In the genomic region with DNA sequence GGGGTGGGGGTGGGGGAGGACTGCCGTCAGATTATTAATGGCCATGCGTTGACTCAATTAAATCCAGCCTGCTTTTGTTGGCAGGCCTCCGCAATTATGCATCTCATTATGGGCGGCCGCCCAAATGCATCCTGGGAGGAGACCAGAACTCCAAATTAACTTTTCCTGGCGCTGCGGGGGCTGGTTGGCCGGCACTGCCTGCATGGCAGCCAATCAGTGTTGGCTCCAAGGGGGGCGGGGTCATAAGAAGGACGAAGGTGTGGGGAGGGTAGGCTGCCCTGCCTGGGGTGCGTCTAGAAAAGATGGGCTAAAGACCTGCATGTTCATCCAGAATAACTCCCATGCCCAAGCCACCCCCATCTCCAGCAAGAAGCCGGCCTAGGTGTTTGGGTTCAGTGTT, we compare ENCODE assay signal across 22 cellular contexts.
DNase-seq lines count a peak whose midpoint lies in the region; ATAC-seq and TF ChIP-seq lines count a peak whose summit lies in the region.
"Had no signal": no experiment of that assay in that cellular context is flagged by ENCODE, and none has a peak within 500 bp of the region (broad histone marks: within the 10 kb centered on the region; RNA-seq: fewer than 3 reads in every experiment).

No MANE protein-coding gene starts in this region.

- CTCF ChIA-PET in HEK293 (lab: Yijun Ruan, JAX) = no interaction called here
- CTCF ChIA-PET in activated CD8-positive, alpha-beta memory T cell treated with anti-CD3 and anti-CD28 coated beads, Interleukin-2, amount 10 ng/mL, durations not matched to agents 7 days and 5 days (lab: Charles Lee) = no interaction called here

- H3K27me3 ChIP-seq in testis (no peaks in the 10 kb centered on the region), trophoblast cell (ENCODE audit: insufficient read depth, low read length) (peaks cover 41% of the 10 kb centered on the region)

- no peak overlapping the region for H4K8ac ChIP-seq in trophoblast cell (ENCODE audit: low read depth, low read length)

- H3K27ac ChIP-seq in HEK293 (ENCODE audit: extremely low read depth, low read depth, low read length) (no peak overlapping the region), testis (no peak overlapping the region), trophoblast cell (ENCODE audit: low read depth, low read length) (no peak overlapping the region)
- H3K27ac ChIP-seq: 22Rv1; BLaER1 treated with 17β-estradiol and CSF1 and Interleukin-3, amounts not matched to agents 10 nM and 100 nM; GM23248 had no signal

- intact Hi-C loops in testis (cut with DNase I; ENCODE audit: low total_unique reads) = no loop called here

- H3K9ac ChIP-seq in trophoblast cell (ENCODE audit: low read length) = no peak overlapping the region
- H3K9ac ChIP-seq: BLaER1 treated with 17β-estradiol and CSF1 and Interleukin-3, amounts not matched to agents 10 nM and 100 nM; GM23248 had no signal

- no peak overlapping the region for H2BK5ac ChIP-seq in trophoblast cell (ENCODE audit: low read depth, low read length, poor library complexity)

- no peak overlapping the region for H2BK12ac ChIP-seq in trophoblast cell (ENCODE audit: low read length)

- peaks cover 2% of the 10 kb centered on the region for H3K4me1 Mint-ChIP-seq in activated CD8-positive, alpha-beta memory T cell treated with anti-CD3 and anti-CD28 coated beads, Interleukin-2, amount 10 ng/mL, durations not matched to agents 7 days and 5 days
- H3K4me1 Mint-ChIP-seq: CD14-positive monocyte had no signal

- H3K14ac ChIP-seq in trophoblast cell (ENCODE audit: low read length) = no peak overlapping the region

- POLR2A ChIA-PET in HEK293 (lab: Yijun Ruan, JAX) = no interaction called here

- H4K91ac ChIP-seq in trophoblast cell (ENCODE audit: low read depth, low read length) = no peak overlapping the region

- TF ChIP-seq POLR2A in testis (IDR thresholded peaks at IDR 0.05) = no peak

- no peak overlapping the region for H3K4me3 ChIP-seq in HEK293 (ENCODE audit: low read depth, low read length)
- no peak overlapping the region for H3K4me3 ChIP-seq in testis
- H3K4me3 ChIP-seq in trophoblast cell (ENCODE audit: low read depth, low read length) = no peak overlapping the region
- H3K4me3 ChIP-seq: BLaER1 treated with 17β-estradiol and CSF1 and Interleukin-3, amounts not matched to agents 10 nM and 100 nM; GM12878; GM23248 had no signal

- no peak for ATAC-seq in activated CD8-positive, alpha-beta memory T cell treated with anti-CD3 and anti-CD28 coated beads, Interleukin-2, amount 10 ng/mL, durations not matched to agents 7 days and 5 days
- ATAC-seq: GM12878 had no signal

- 38% methylated on average over 12 of the region's 12 CpGs; no CpG with 5 or more reads in 1 of the 2 donors for WGBS in testis, 2 donors
- WGBS in trophoblast cell (ENCODE audit: extremely low coverage, insufficient coverage, insufficient read length) = no CpG with 5 or more reads among the region's 12 CpGs

- no peaks in the 10 kb centered on the region for H3K79me2 ChIP-seq in trophoblast cell (ENCODE audit: control insufficient read depth, insufficient read depth, low read length, poor library complexity)

- H3K4me2 ChIP-seq in trophoblast cell (ENCODE audit: low read length) = no peak overlapping the region
- H3K4me2 ChIP-seq: BLaER1 treated with 17β-estradiol and CSF1 and Interleukin-3, amounts not matched to agents 10 nM and 100 nM had no signal

- no peak overlapping the region for H3K4ac ChIP-seq in trophoblast cell (ENCODE audit: low read depth, low read length)

- H3K27me3 Mint-ChIP-seq in activated CD8-positive, alpha-beta memory T cell treated with anti-CD3 and anti-CD28 coated beads, Interleukin-2, amount 10 ng/mL, durations not matched to agents 7 days and 5 days = peaks cover 73% of the 10 kb centered on the region

- no peak overlapping the region for H3K18ac ChIP-seq in trophoblast cell (ENCODE audit: low read length)

- no peak overlapping the region for H3K4me3 Mint-ChIP-seq in activated CD8-positive, alpha-beta memory T cell treated with anti-CD3 and anti-CD28 coated beads, Interleukin-2, amount 10 ng/mL, durations not matched to agents 7 days and 5 days
- H3K4me3 Mint-ChIP-seq: B cell; CD4-positive, alpha-beta T cell; CD8-positive, alpha-beta memory T cell had no signal

- DNase-seq in DMS 273 (lab: John Stamatoyannopoulos, UW; ENCODE audit: unreplicated experiment) (peak; percentile 18), DMS 273 treated with DMSO at 0.1 percent for 48 hours (lab: John Stamatoyannopoulos, UW) (no peak), iPS-NIHi11 (ENCODE audit: low spot score) (peak; percentile 53), testis (peak; percentile 62), trophoblast cell (no peak)
- no peak for DNase-seq in activated CD8-positive, alpha-beta memory T cell treated with anti-CD3 and anti-CD28 coated beads, Interleukin-2, amount 10 ng/mL, durations not matched to agents 7 days and 5 days
- no peak for DNase-seq in activated CD4-positive, CD25-positive, alpha-beta regulatory T cell (lab: John Stamatoyannopoulos, UW)
- DNase-seq: Calu3; CD4-positive, alpha-beta T cell; CD8-positive, alpha-beta memory T cell; COR-L47; DMS79; EL; GDM1; GM23248; HCEC 1CT had no signal

- no peaks in the 10 kb centered on the region for H3K9me3 Mint-ChIP-seq in activated CD8-positive, alpha-beta memory T cell treated with anti-CD3 and anti-CD28 coated beads, Interleukin-2, amount 10 ng/mL, durations not matched to agents 7 days and 5 days (ENCODE audit: low read depth)
- H3K9me3 Mint-ChIP-seq: CD4-positive, alpha-beta T cell had no signal

- H3K4me1 ChIP-seq in HEK293 (ENCODE audit: control insufficient read depth, insufficient read depth, low read length) (no peaks in the 10 kb centered on the region), testis (no peaks in the 10 kb centered on the region), trophoblast cell (ENCODE audit: control insufficient read depth in 1 of 2, insufficient read depth in 2 of 2, low read length in 2 of 2) (no peaks in the 10 kb centered on the region)
- H3K4me1 ChIP-seq: BLaER1 treated with 17β-estradiol and CSF1 and Interleukin-3, amounts not matched to agents 10 nM and 100 nM had no signal

- TF ChIP-seq CTCF in HEK293 (tag by site-specific recombination; IDR thresholded peaks at IDR 0.05) = no peak
- no peak for TF ChIP-seq CTCF in testis (IDR thresholded peaks at IDR 0.05)

- H3K79me1 ChIP-seq in trophoblast cell (ENCODE audit: low read length) = no peaks in the 10 kb centered on the region

- H2BK120ac ChIP-seq in trophoblast cell (ENCODE audit: insufficient read depth, low read length, poor library complexity) = no peak overlapping the region

- peaks cover 4% of the 10 kb centered on the region for H3K36me3 Mint-ChIP-seq in activated CD8-positive, alpha-beta memory T cell treated with anti-CD3 and anti-CD28 coated beads, Interleukin-2, amount 10 ng/mL, durations not matched to agents 7 days and 5 days
- H3K36me3 Mint-ChIP-seq: CD8-positive, alpha-beta memory T cell had no signal

- no peak overlapping the region for H2AK5ac ChIP-seq in trophoblast cell (ENCODE audit: low read length)

- H3K36me3 ChIP-seq in HEK293 (ENCODE audit: control insufficient read depth in 2 of 2, insufficient read depth in 1 of 2, low read length in 2 of 2) (no peaks in the 10 kb centered on the region), testis (ENCODE audit: low read depth, missing control alignments) (no peaks in the 10 kb centered on the region), trophoblast cell (ENCODE audit: control insufficient read depth in 1 of 2, insufficient read depth in 2 of 2, low read length in 2 of 2) (no peaks in the 10 kb centered on the region)
- H3K36me3 ChIP-seq: BLaER1 treated with 17β-estradiol and CSF1 and Interleukin-3, amounts not matched to agents 10 nM and 100 nM had no signal

- H4K12ac ChIP-seq in trophoblast cell (ENCODE audit: low read depth, low read length) = no peak overlapping the region

- H3K23ac ChIP-seq in trophoblast cell (ENCODE audit: low read length) = no peak overlapping the region

- H2AFZ ChIP-seq in trophoblast cell (ENCODE audit: insufficient read depth, low read length, poor library complexity) = no peak overlapping the region
- H2AFZ ChIP-seq: GM23248 had no signal

- H3K27ac Mint-ChIP-seq in activated CD8-positive, alpha-beta memory T cell treated with anti-CD3 and anti-CD28 coated beads, Interleukin-2, amount 10 ng/mL, durations not matched to agents 7 days and 5 days = no peak overlapping the region
- H3K27ac Mint-ChIP-seq: B cell; CD14-positive monocyte; CD4-positive, alpha-beta T cell had no signal

- H3K9me3 ChIP-seq in HEK293 (ENCODE audit: control insufficient read depth, insufficient read depth, low read depth, low read length) = no peaks in the 10 kb centered on the region
- no peaks in the 10 kb centered on the region for H3K9me3 ChIP-seq in testis
- peaks cover 4% of the 10 kb centered on the region for H3K9me3 ChIP-seq in trophoblast cell (ENCODE audit: insufficient read depth, low read depth, low read length)
- H3K9me3 ChIP-seq: BLaER1 treated with 17β-estradiol and CSF1 and Interleukin-3, amounts not matched to agents 10 nM and 100 nM had no signal

TF ChIP-seq in HEK293, 187 proteins besides CTCF, POLR2A, EP300 and RAD21:
- peak; percentile 55 for TF ChIP-seq KLF10 (tag by site-specific recombination; IDR thresholded peaks at IDR 0.05)
- no peak for TF ChIP-seq MZF1 (tag by site-specific recombination; IDR thresholded peaks at IDR 0.05; ENCODE audit: borderline replicate concordance)
- TF ChIP-seq EGR2 (tag by site-specific recombination; IDR thresholded peaks at IDR 0.05; ENCODE audit: low read depth) = no peak
- no peak for TF ChIP-seq ZNF23 (tag by site-specific recombination; IDR thresholded peaks at IDR 0.05; ENCODE audit: borderline replicate concordance)
- TF ChIP-seq ZNF530 (tag by site-specific recombination; IDR thresholded peaks at IDR 0.05; ENCODE audit: low read depth) = no peak

Comparison
In these comparisons a context has a peak if more than half of its experiments do, and no peak if none do; other contexts are left out.
1. DNase-seq: peak in DMS 273 (single experiment), iPS-NIHi11 (single experiment) and testis (single experiment); none in DMS 273 treated with DMSO at 0.1 percent for 48 hours (single experiment), activated CD8-positive, alpha-beta memory T cell treated with anti-CD3 and anti-CD28 coated beads, Interleukin-2, amount 10 ng/mL, durations not matched to agents 7 days and 5 days (single experiment), trophoblast cell (0 of 2) and activated CD4-positive, CD25-positive, alpha-beta regulatory T cell (0 of 4).